ENCODE assay signal across 4 cellular contexts in genomic region chr18:31729196-31729595, GRCh38. TPM values are rescaled to one million over a fixed set of nuclear protein-coding genes. Genes with fewer than 3 reads are reported as not detected.
"Had no signal": no experiment of that assay in that cellular context is flagged by ENCODE, and none has a peak within 500 bp of the region (broad histone marks: within the 10 kb centered on the region; RNA-seq: fewer than 3 reads in every experiment).

No MANE protein-coding gene starts in this region.

RNA-seq across cellular contexts. Expression of gene SLC25A52, which starts 31.5 kb away (rescaled TPM):
- total RNA-seq: LHCN-M2, M059J, MCF 10A, NCI-H460 had no signal

RNA-seq across cellular contexts. Expression of gene B4GALT6, which starts 44.8 kb away (rescaled TPM):
- total RNA-seq: LHCN-M2 had no signal
